In the genomic region with DNA sequence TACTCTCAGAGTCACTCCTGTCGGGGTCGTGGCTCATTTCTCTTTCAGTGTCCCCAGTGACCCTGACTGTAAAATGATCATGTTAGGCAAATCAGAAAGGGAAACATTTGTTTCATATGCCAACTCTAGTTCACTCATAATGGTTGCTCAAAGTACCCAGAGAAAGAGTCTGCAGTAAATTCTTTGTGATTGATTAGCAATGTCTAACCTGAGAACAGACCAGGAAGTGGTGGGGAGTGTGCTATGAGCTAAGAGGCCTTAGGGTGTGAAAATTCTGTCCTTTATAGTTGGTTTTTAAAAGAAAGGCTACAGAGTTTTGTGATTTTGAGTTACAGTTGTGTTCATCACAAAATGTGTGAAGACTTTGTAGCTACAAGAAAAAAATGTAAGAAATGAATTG, we compare ENCODE assay signal across 24 cellular contexts.
"Had no signal": no experiment of that assay in that cellular context is flagged by ENCODE, and none has a peak within 500 bp of the region (broad histone marks: within the 10 kb centered on the region; RNA-seq: fewer than 3 reads in every experiment).

No MANE protein-coding gene starts in this region.

- H3K4me1 ChIP-seq: left lung, lower lobe of right lung, neural progenitor cell, testis, tibial nerve, upper lobe of right lung, vagina had no signal

- DNase-seq: effector CD4-positive, alpha-beta T cell; endodermal cell; erythroblast; foreskin melanocyte; head of caudate nucleus; hippocampal formation; kidney glomerular epithelial cell; left lung; lower lobe of right lung; natural killer cell; nucleus accumbens; ovary; right cardiac atrium; small intestine; stimulated activated CD4-positive, alpha-beta T cell treated with anti-CD3 and anti-CD28 coated beads, Interleukin-12 subunit alpha, Interleukin-12 subunit beta, amount 100 ng/mL, for 4 hours; stimulated activated naive CD4-positive, alpha-beta T cell treated with Interleukin-2 at 50 U/mL for 16 hours; testis; upper lobe of right lung had no signal

- H3K27me3 ChIP-seq: left lung, neural progenitor cell, ovary, testis, tibial nerve, upper lobe of right lung, vagina had no signal

- H3K27ac ChIP-seq: coronary artery, left lung, lower lobe of right lung, neural progenitor cell, ovary, testis, tibial nerve, upper lobe of right lung, vagina had no signal

- H2AFZ ChIP-seq: neural progenitor cell had no signal

- H3K4me2 ChIP-seq: neural progenitor cell had no signal

- H3K4me3 ChIP-seq: coronary artery, left lung, lower lobe of right lung, neural progenitor cell, ovary, testis, tibial nerve, upper lobe of right lung, vagina had no signal

- ATAC-seq: left lung, lower lobe of right lung, right cardiac atrium, upper lobe of right lung had no signal

- H3K9me3 ChIP-seq: left lung, lower lobe of right lung, ovary, testis, tibial nerve, upper lobe of right lung, vagina had no signal

- H3K4me3 Mint-ChIP-seq: endodermal cell, memory B cell, mesothelial cell of epicardium, natural killer cell, neural progenitor cell had no signal

- H3K9me3 Mint-ChIP-seq: endodermal cell, natural killer cell, neural progenitor cell had no signal

- H3K36me3 Mint-ChIP-seq: mesothelial cell of epicardium, natural killer cell, neural progenitor cell had no signal

- H3K36me3 ChIP-seq: left lung, lower lobe of right lung, neural progenitor cell, ovary, tibial nerve, upper lobe of right lung, vagina had no signal

- H3K27ac Mint-ChIP-seq: endodermal cell, memory B cell, mesothelial cell of epicardium, neural progenitor cell had no signal
